19 cellular contexts compared by ENCODE assay signal in the genomic region with DNA sequence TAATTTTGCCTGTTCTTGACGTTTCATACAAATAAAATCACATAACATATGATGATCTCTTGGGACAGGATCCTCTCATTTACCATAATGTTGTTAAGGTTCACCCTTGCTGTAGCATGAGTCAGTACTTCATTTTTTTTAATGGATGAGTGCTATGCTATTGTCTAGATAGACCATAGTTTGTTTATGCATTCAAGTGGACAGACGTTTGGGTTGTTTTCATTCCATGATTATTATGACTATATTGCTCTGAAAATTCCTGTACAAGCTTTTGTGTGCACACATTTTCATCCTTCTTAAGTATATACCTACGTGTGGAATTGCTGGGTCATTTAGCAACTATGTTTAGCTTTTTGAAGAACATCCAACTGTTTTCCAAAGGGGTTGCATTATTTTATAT.
DNase-seq lines count a peak whose midpoint lies in the region; ATAC-seq and TF ChIP-seq lines count a peak whose summit lies in the region.
"Had no signal": no experiment of that assay in that cellular context is flagged by ENCODE, and none has a peak within 500 bp of the region (broad histone marks: within the 10 kb centered on the region; RNA-seq: fewer than 3 reads in every experiment).

No MANE protein-coding gene starts in this region.

- H3K27me3 ChIP-seq in adipocyte (replicated peaks; ENCODE audit: control insufficient read depth, insufficient read depth, low read length) (peaks cover 17% of the 10 kb centered on the region), osteoblast (ENCODE audit: insufficient read depth, low read length) (no peaks in the 10 kb centered on the region)
- H3K27me3 ChIP-seq: BLaER1 had no signal

- H4K20me1 ChIP-seq in osteoblast (ENCODE audit: insufficient read depth, low read length), result no peaks in the 10 kb centered on the region
- H4K20me1 ChIP-seq: BLaER1 had no signal

- no peak overlapping the region for H3K9ac ChIP-seq in adipocyte (ENCODE audit: low read length)
- H3K9ac ChIP-seq: BLaER1 had no signal

- H3K9me3 ChIP-seq in adipocyte (ENCODE audit: control insufficient read depth, low read length), result peaks cover 6% of the 10 kb centered on the region
- peaks cover 2% of the 10 kb centered on the region for H3K9me3 ChIP-seq in osteoblast (ENCODE audit: low read depth, low read length)
- H3K9me3 ChIP-seq: BLaER1 had no signal

- H3K27ac ChIP-seq in osteoblast (ENCODE audit: low read depth, low read length), result no peak overlapping the region
- H3K27ac ChIP-seq: BLaER1 had no signal

- DNase-seq in ELR (ENCODE audit: low read depth) (peak; percentile 42), adipocyte (ENCODE audit: low read depth) (peak; percentile 42), fibroblast of the aortic adventitia (ENCODE audit: low read depth) (peak; percentile 30), osteoblast (ENCODE audit: insufficient read length, low spot score, missing footprints) (peak; percentile 80), epidermal melanocyte (ENCODE audit: insufficient read length, low spot score) (no peak), immature natural killer cell (no peak), GM03348 (ENCODE audit: low spot score) (no peak)
- DNase-seq: CD4-positive, alpha-beta memory T cell; DMS79 treated with DMSO at 0.1 percent for 48 hours; GDM1; H7; HFFc6; IMR-90 had no signal

- no peaks in the 10 kb centered on the region for H3K4me1 Mint-ChIP-seq in immature natural killer cell
- H3K4me1 Mint-ChIP-seq: CD14-positive monocyte; CD4-positive, alpha-beta memory T cell; GM23338 had no signal

- TF ChIP-seq CTCF in fibroblast of the aortic adventitia (IDR thresholded peaks at IDR 0.05; ENCODE audit: insufficient read depth, low read length) (no peak), osteoblast (IDR thresholded peaks at IDR 0.05; ENCODE audit: extremely low read depth, low read depth, low read length) (no peak)

- ATAC-seq in HG03159 (IDR thresholded peaks at IDR 0.05; ENCODE audit: unreplicated experiment), result no peak
- ATAC-seq: GM23338, HCT116, K562 had no signal

- no peaks in the 10 kb centered on the region for H3K36me3 ChIP-seq in adipocyte (ENCODE audit: control insufficient read depth, insufficient read depth, low read length, severe bottlenecking)
- H3K36me3 ChIP-seq in osteoblast (ENCODE audit: insufficient read depth, low read length), result no peaks in the 10 kb centered on the region
- H3K36me3 ChIP-seq: BLaER1 had no signal

- H3K27me3 Mint-ChIP-seq in immature natural killer cell (ENCODE audit: low read depth in 3 of 3), result no peaks in the 10 kb centered on the region
- H3K27me3 Mint-ChIP-seq: CD4-positive, alpha-beta memory T cell had no signal

- no peak overlapping the region for H3K27ac Mint-ChIP-seq in immature natural killer cell
- H3K27ac Mint-ChIP-seq: CD14-positive monocyte; CD4-positive, alpha-beta memory T cell; GM23338; HFFc6 had no signal

- H3K4me3 ChIP-seq in adipocyte (ENCODE audit: low read length), result no peak overlapping the region
- no peak overlapping the region for H3K4me3 ChIP-seq in fibroblast of the aortic adventitia (ENCODE audit: low read depth, low read length)
- no peak overlapping the region for H3K4me3 ChIP-seq in osteoblast (ENCODE audit: insufficient read depth, low read length)
- H3K4me3 ChIP-seq: BLaER1, GM23338, K562 had no signal

- H3K4me1 ChIP-seq in adipocyte (ENCODE audit: control insufficient read depth, insufficient read depth, low read length), result no peaks in the 10 kb centered on the region
- no peaks in the 10 kb centered on the region for H3K4me1 ChIP-seq in osteoblast (ENCODE audit: insufficient read depth, low read length)
- H3K4me1 ChIP-seq: BLaER1 had no signal

- no peaks in the 10 kb centered on the region for H3K36me3 Mint-ChIP-seq in immature natural killer cell
- H3K36me3 Mint-ChIP-seq: CD14-positive monocyte; CD4-positive, alpha-beta memory T cell had no signal

- no peak overlapping the region for H3K4me3 Mint-ChIP-seq in immature natural killer cell
- H3K4me3 Mint-ChIP-seq: CD14-positive monocyte; CD4-positive, alpha-beta memory T cell; GM23338; HFFc6 had no signal

- no peaks in the 10 kb centered on the region for H3K79me2 ChIP-seq in osteoblast (ENCODE audit: insufficient read depth, low read length)

- peaks cover 0 to 30% (median 6%) of the 10 kb centered on the region in 6 donors for H3K9me3 Mint-ChIP-seq in immature natural killer cell

- no peak overlapping the region for H2AFZ ChIP-seq in osteoblast (ENCODE audit: low read length)
- H2AFZ ChIP-seq: GM23338 had no signal

- no peak overlapping the region for H3K4me2 ChIP-seq in osteoblast (ENCODE audit: insufficient read depth, low read length)
- H3K4me2 ChIP-seq: BLaER1, GM23338 had no signal

Comparison
In these comparisons a context has a peak if more than half of its experiments do, and no peak if none do; other contexts are left out.
1. DNase-seq: peak in ELR (single experiment), adipocyte (single experiment), fibroblast of the aortic adventitia (single experiment) and osteoblast (single experiment); none in epidermal melanocyte (single experiment), immature natural killer cell (0 of 3) and GM03348 (single experiment).